30 cellular contexts compared by ENCODE assay signal in genomic region chr12:124336184-124336437, GRCh38. TPM values are rescaled to one million over a fixed set of nuclear protein-coding genes. Genes with fewer than 3 reads are reported as not detected.
"Had no signal": no experiment of that assay in that cellular context is flagged by ENCODE, and none has a peak within 500 bp of the region (broad histone marks: within the 10 kb centered on the region; RNA-seq: fewer than 3 reads in every experiment).

No MANE protein-coding gene starts in this region.

- H3K27ac ChIP-seq: parathyroid adenoma, psoas muscle, right lobe of liver, sigmoid colon, suprapubic skin, tibial artery, transverse colon, vagina had no signal

- H3K27me3 ChIP-seq: ovary, right lobe of liver, sigmoid colon, suprapubic skin, testis, tibial artery, transverse colon, vagina had no signal

- ATAC-seq: naive thymus-derived CD8-positive, alpha-beta T cell; natural killer cell treated with Interleukin-12 subunit alpha and Interleukin-12 subunit beta and Interleukin-15 and Interleukin-18, amount 100 ng/mL, for 72 hours; right cardiac atrium; stimulated activated effector memory CD8-positive, alpha-beta T cell treated with anti-CD3 and anti-CD28 coated beads, Interleukin-12 subunit alpha, Interleukin-12 subunit beta, amount 100 ng/mL, for 72 hours; stimulated activated naive CD8-positive, alpha-beta T cell treated with anti-CD3 and anti-CD28 coated beads, Interleukin-15, Interleukin-2, amounts not matched to agents 100 U/mL and 50 U/mL, for 24 hours had no signal

- DNase-seq: naive thymus-derived CD8-positive, alpha-beta T cell; nephron progenitor cell; occipital lobe; posterior cingulate gyrus; psoas muscle; right lobe of liver; sigmoid colon; small intestine; stimulated activated CD4-positive, alpha-beta T cell treated with anti-CD3 and anti-CD28 coated beads, Interleukin-15, amount 100 ng/mL, for 24 hours; stimulated activated CD4-positive, alpha-beta T cell treated with anti-CD3 and anti-CD28 coated beads, Interleukin-2, amount 100 ng/mL, for 24 hours; stimulated activated CD4-positive, alpha-beta T cell treated with anti-CD3 and anti-CD28 coated beads, Interleukin-2, amount 100 ng/mL, for 48 hours; stimulated activated CD4-positive, alpha-beta T cell treated with anti-CD3 and anti-CD28 coated beads, Interleukin-4, amount 100 ng/mL, for 24 hours; stimulated activated naive CD4-positive, alpha-beta T cell; stimulated activated naive CD8-positive, alpha-beta T cell treated with anti-CD3 and anti-CD28 coated beads, Interleukin-15, amount 100 ng/mL, for 72 hours; stimulated activated naive CD8-positive, alpha-beta T cell treated with anti-CD3 and anti-CD28 coated beads, Interleukin-15, Interleukin-2, amounts not matched to agents 100 U/mL and 50 U/mL, for 24 hours; substantia nigra; testis; tibial artery; transverse colon had no signal

- H3K4me3 Mint-ChIP-seq: naive thymus-derived CD8-positive, alpha-beta T cell; natural killer cell treated with Interleukin-12 subunit alpha and Interleukin-12 subunit beta and Interleukin-15 and Interleukin-18, amount 100 ng/mL, for 72 hours; nephron progenitor cell; neural crest cell; stimulated activated effector memory CD8-positive, alpha-beta T cell treated with anti-CD3 and anti-CD28 coated beads, Interleukin-12 subunit alpha, Interleukin-12 subunit beta, amount 100 ng/mL, for 72 hours; stimulated activated naive CD8-positive, alpha-beta T cell treated with anti-CD3 and anti-CD28 coated beads, Interleukin-15, amount 100 ng/mL, for 72 hours; type B pancreatic cell had no signal

- H3K36me3 ChIP-seq: ovary had no signal

- H3K27me3 Mint-ChIP-seq: naive thymus-derived CD8-positive, alpha-beta T cell; natural killer cell treated with Interleukin-12 subunit alpha and Interleukin-12 subunit beta and Interleukin-15 and Interleukin-18, amount 100 ng/mL, for 72 hours; progenitor cell of endocrine pancreas; stimulated activated naive CD8-positive, alpha-beta T cell treated with anti-CD3 and anti-CD28 coated beads, Interleukin-15, amount 100 ng/mL, for 72 hours; type B pancreatic cell had no signal

- H3K9me3 Mint-ChIP-seq: naive thymus-derived CD8-positive, alpha-beta T cell; natural killer cell treated with Interleukin-12 subunit alpha and Interleukin-12 subunit beta and Interleukin-15 and Interleukin-18, amount 100 ng/mL, for 72 hours; nephron progenitor cell; neural crest cell; stimulated activated effector memory CD8-positive, alpha-beta T cell treated with anti-CD3 and anti-CD28 coated beads, Interleukin-12 subunit alpha, Interleukin-12 subunit beta, amount 100 ng/mL, for 72 hours; stimulated activated naive CD8-positive, alpha-beta T cell treated with anti-CD3 and anti-CD28 coated beads, Interleukin-15, amount 100 ng/mL, for 72 hours; type B pancreatic cell had no signal

- FAIRE-seq: small intestine, urothelium cell line had no signal

- H3K4me1 ChIP-seq: parathyroid adenoma, psoas muscle, right lobe of liver, sigmoid colon, suprapubic skin, testis, tibial artery, transverse colon, vagina had no signal

- H3K4me3 ChIP-seq: ovary, psoas muscle, right lobe of liver, sigmoid colon, suprapubic skin, testis, tibial artery, transverse colon, vagina had no signal

- H3K36me3 Mint-ChIP-seq: natural killer cell treated with Interleukin-12 subunit alpha and Interleukin-12 subunit beta and Interleukin-15 and Interleukin-18, amount 100 ng/mL, for 72 hours had no signal

- H3K27ac Mint-ChIP-seq: natural killer cell treated with Interleukin-12 subunit alpha and Interleukin-12 subunit beta and Interleukin-15 and Interleukin-18, amount 100 ng/mL, for 72 hours; progenitor cell of endocrine pancreas; stimulated activated effector memory CD8-positive, alpha-beta T cell treated with anti-CD3 and anti-CD28 coated beads, Interleukin-12 subunit alpha, Interleukin-12 subunit beta, amount 100 ng/mL, for 72 hours; type B pancreatic cell had no signal

- H3K9me3 ChIP-seq: ovary, psoas muscle, right lobe of liver, sigmoid colon, suprapubic skin, testis, tibial artery, transverse colon, vagina had no signal

- H3K4me1 Mint-ChIP-seq: nephron progenitor cell; neural crest cell; stimulated activated naive CD8-positive, alpha-beta T cell treated with anti-CD3 and anti-CD28 coated beads, Interleukin-15, amount 100 ng/mL, for 72 hours had no signal

- H3K9ac ChIP-seq: parathyroid adenoma had no signal

RNA-seq across cellular contexts. Expression of gene RFLNA, which starts 41.2 kb away (rescaled TPM):
- total RNA-seq: naive thymus-derived CD8-positive, alpha-beta T cell; natural killer cell treated with Interleukin-12 subunit alpha and Interleukin-12 subunit beta and Interleukin-15 and Interleukin-18, amount 100 ng/mL, for 72 hours had no signal
- polyA plus RNA-seq: naive thymus-derived CD8-positive, alpha-beta T cell had no signal
